ENCODE assay signal across 8 cellular contexts in genomic region chr1:217134857-217135568, GRCh38.
DNase-seq lines count a peak whose midpoint lies in the region; ATAC-seq and TF ChIP-seq lines count a peak whose summit lies in the region.

No MANE protein-coding gene starts in this region.

- no peak overlapping the region for H2BK5ac ChIP-seq in mesendoderm (ENCODE audit: low read length)

- H3K79me2 ChIP-seq in mesendoderm (ENCODE audit: control insufficient read depth, insufficient read depth, low read length) = no peaks in the 10 kb centered on the region

- H3K56ac ChIP-seq in mesendoderm (ENCODE audit: low read length) = peak overlapping the region; percentile 83

- DNase-seq in BE2C = no peak
- no peak for DNase-seq in breast epithelium (ENCODE audit: low spot score in 2 of 2)
- DNase-seq in mesendoderm = peak; percentile 55
- DNase-seq in NCI-H1105 treated with DMSO at 0.1 percent for 48 hours (lab: John Stamatoyannopoulos, UW) = no peak
- DNase-seq in activated gamma-delta T cell treated with Interleukin-2 at 50 U/mL for 16 hours = no peak
- DNase-seq in occipital lobe (lab: John Stamatoyannopoulos, UW) = no peak

- ATAC-seq in HG02885 (IDR thresholded peaks at IDR 0.05; ENCODE audit: poor library complexity, unreplicated experiment) (peak; percentile 51), HG03354 (IDR thresholded peaks at IDR 0.05; ENCODE audit: poor library complexity, severe bottlenecking, unreplicated experiment) (no peak)

- H2AK5ac ChIP-seq in mesendoderm (ENCODE audit: low read length) = no peak overlapping the region

- H2BK120ac ChIP-seq in mesendoderm (ENCODE audit: low read depth, low read length) = no peak overlapping the region

- peak overlapping the region; percentile 46 for H3K9ac ChIP-seq in mesendoderm (ENCODE audit: low read length)

- H3K4ac ChIP-seq in mesendoderm (ENCODE audit: low read depth, low read length) = no peak overlapping the region

- H3K18ac ChIP-seq in mesendoderm (ENCODE audit: low read length) = no peak overlapping the region

- no peak overlapping the region for H2BK15ac ChIP-seq in mesendoderm (replicated peaks; ENCODE audit: low read depth)

- H3K4me1 ChIP-seq in BE2C (no peaks in the 10 kb centered on the region), breast epithelium (no peaks in the 10 kb centered on the region), mesendoderm (ENCODE audit: control insufficient read depth, low read depth, low read length) (peaks cover 8% of the 10 kb centered on the region)

- H4K8ac ChIP-seq in mesendoderm (ENCODE audit: low read depth, low read length) = no peak overlapping the region

- H3K79me1 ChIP-seq in mesendoderm (ENCODE audit: low read length) = no peaks in the 10 kb centered on the region

- H3K23ac ChIP-seq in mesendoderm (ENCODE audit: low read length) = no peak overlapping the region

- H3K27ac ChIP-seq in breast epithelium (no peak overlapping the region), mesendoderm (ENCODE audit: low read depth, low read length) (no peak overlapping the region)

- H4K5ac ChIP-seq in mesendoderm (ENCODE audit: low read length) = no peak overlapping the region

- H3K27me3 ChIP-seq in BE2C (peaks cover 34% of the 10 kb centered on the region), breast epithelium (peaks cover 0 to 36% of the 10 kb centered on the region in 2 donors), mesendoderm (ENCODE audit: insufficient read depth, low read length, poor library complexity) (peaks cover 55% of the 10 kb centered on the region)

- no peaks in the 10 kb centered on the region for H3K9me3 ChIP-seq in BE2C
- no peaks in the 10 kb centered on the region for H3K9me3 ChIP-seq in breast epithelium

- H3K36me3 ChIP-seq in BE2C = no peaks in the 10 kb centered on the region
- H3K36me3 ChIP-seq in breast epithelium = no peaks in the 10 kb centered on the region
- no peaks in the 10 kb centered on the region for H3K36me3 ChIP-seq in mesendoderm (ENCODE audit: control insufficient read depth, insufficient read depth, low read length)

- TF ChIP-seq POLR2A in breast epithelium (IDR thresholded peaks at IDR 0.05) = no peak

- peak overlapping the region; percentile 54 for H3K4me2 ChIP-seq in mesendoderm (ENCODE audit: low read length)

- intact Hi-C loops in breast epithelium (cut with DNase I; ENCODE audit: low total_unique reads) = no loop called here

- H3K4me3 ChIP-seq in BE2C (ENCODE audit: low read depth, low read length) (peak overlapping the region; percentile 61), breast epithelium (peak overlapping the region; percentile 28 to 65 (median 57)), mesendoderm (ENCODE audit: low read length) (peak overlapping the region; percentile 37)

- TF ChIP-seq CTCF in BE2C (IDR thresholded peaks at IDR 0.05; ENCODE audit: low read depth, low read length) (no peak), breast epithelium (IDR thresholded peaks at IDR 0.05) (no peak)

- no CpG with 5 or more reads among the region's 49 CpGs for WGBS in mesendoderm (ENCODE audit: extremely low coverage, insufficient coverage, low lambda C conversion rate)
